ENCODE assay signal across 35 cellular contexts in the genomic region with DNA sequence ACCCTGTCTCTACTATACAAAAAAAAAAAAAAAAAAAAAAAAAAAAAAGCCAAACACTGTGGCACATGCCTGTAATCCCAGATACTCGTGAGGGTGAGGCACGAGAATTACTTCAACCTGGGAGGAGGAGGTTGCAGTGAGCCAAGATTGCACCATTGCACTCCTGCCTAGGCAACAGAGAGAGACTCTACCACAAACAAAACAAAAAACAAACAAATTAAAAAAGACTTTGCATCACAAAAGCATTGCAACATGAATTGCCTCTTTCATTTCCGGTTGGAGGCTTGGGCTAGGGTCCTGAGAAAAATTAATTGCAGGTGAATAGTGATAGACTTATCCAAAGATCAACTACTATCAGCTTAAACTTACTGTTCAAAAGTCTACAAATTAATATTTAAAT.
"Had no signal": no experiment of that assay in that cellular context is flagged by ENCODE, and none has a peak within 500 bp of the region (broad histone marks: within the 10 kb centered on the region; RNA-seq: fewer than 3 reads in every experiment).

No MANE protein-coding gene starts in this region.

- H3K36me3 ChIP-seq: adrenal gland, brain microvascular endothelial cell, breast epithelium had no signal

- ATAC-seq: activated CD8-positive, alpha-beta T cell treated with anti-CD3 and anti-CD28 coated beads for 36 hours; activated naive CD4-positive, alpha-beta T cell treated with anti-CD3 and anti-CD28 coated beads, Interleukin-2, amount 50 U/mL, for 72 hours; activated T-cell treated with anti-CD3 and anti-CD28 coated beads, Interleukin-2, amount 50 U/mL, for 4 hours; activated T-cell treated with anti-CD3 and anti-CD28 coated beads, Interleukin-2, amount 50 U/mL, for 72 hours; activated T-helper 17 cell treated with anti-CD3 and anti-CD28 coated beads, Interleukin-2, amount 50 U/mL, for 72 hours; body of pancreas had no signal

- H3K27me3 Mint-ChIP-seq: activated B cell treated with CpG ODN at 0.5 μM for 24 hours; activated CD4-positive, alpha-beta memory T cell treated with anti-CD3 and anti-CD28 coated beads for 36 hours; activated CD4-positive, alpha-beta T cell treated with anti-CD3 and anti-CD28 coated beads, Interleukin-2, amount 10 ng/mL, durations not matched to agents 24 days and 14 days; activated CD8-positive, alpha-beta T cell treated with anti-CD3 and anti-CD28 coated beads for 36 hours; activated naive CD8-positive, alpha-beta T cell treated with anti-CD3 and anti-CD28 coated beads for 36 hours; activated T-helper 17 cell treated with anti-CD3 and anti-CD28 coated beads, Interleukin-2, amount 50 U/mL, for 72 hours had no signal

- H3K4me1 Mint-ChIP-seq: activated B cell treated with CpG ODN at 0.5 μM for 24 hours; activated CD4-positive, alpha-beta T cell treated with anti-CD3 and anti-CD28 coated beads, Interleukin-2, amount 10 ng/mL, durations not matched to agents 24 days and 14 days; activated T-helper 17 cell treated with anti-CD3 and anti-CD28 coated beads, Interleukin-2, amount 50 U/mL, for 72 hours had no signal

- H3K27ac ChIP-seq: adrenal gland, body of pancreas, brain microvascular endothelial cell, breast epithelium, VCaP had no signal

- H3K27ac Mint-ChIP-seq: activated B cell treated with CpG ODN at 0.5 μM for 24 hours; activated CD4-positive, alpha-beta memory T cell treated with anti-CD3 and anti-CD28 coated beads for 36 hours; activated CD4-positive, alpha-beta T cell treated with anti-CD3 and anti-CD28 coated beads, Interleukin-2, amount 10 ng/mL, durations not matched to agents 24 days and 14 days; activated CD8-positive, alpha-beta T cell treated with anti-CD3 and anti-CD28 coated beads for 36 hours; activated naive CD4-positive, alpha-beta T cell treated with anti-CD3 and anti-CD28 coated beads for 36 hours; activated naive CD8-positive, alpha-beta T cell treated with anti-CD3 and anti-CD28 coated beads for 36 hours; activated T-cell treated with anti-CD3 and anti-CD28 coated beads, Interleukin-2, amount 50 U/mL, for 72 hours; activated T-helper 1 cell treated with anti-CD3 and anti-CD28 coated beads, Interleukin-12 subunit alpha, Interleukin-12 subunit beta, Interleukin-2, Interleukin-4 antibody, amounts not matched to agents 30 ng/mL and 10 ng/mL and 1 ng/mL, durations not matched to agents 14 hours and 24 hours and 36 hours; activated T-helper 17 cell treated with anti-CD3 and anti-CD28 coated beads, Interleukin-2, amount 50 U/mL, for 72 hours; T-helper 1 cell treated with Interleukin-12 subunit alpha and Interleukin-12 subunit beta and Interleukin-4 antibody, amounts not matched to agents 30 μg/mL and 1 μg/mL, for 36 hours; T-helper 2 cell treated with Interferon-gamma antibody and Interleukin-4, amounts not matched to agents 5 μg/mL and 100 μg/mL, for 36 hours had no signal

- H3K27me3 ChIP-seq: adrenal gland, body of pancreas, brain microvascular endothelial cell, breast epithelium had no signal

- H3K4me3 Mint-ChIP-seq: activated B cell treated with CpG ODN at 0.5 μM for 24 hours; activated CD4-positive, alpha-beta memory T cell treated with anti-CD3 and anti-CD28 coated beads for 36 hours; activated CD4-positive, alpha-beta T cell treated with anti-CD3 and anti-CD28 coated beads, Interleukin-2, amount 10 ng/mL, durations not matched to agents 24 days and 14 days; activated CD8-positive, alpha-beta T cell treated with anti-CD3 and anti-CD28 coated beads for 36 hours; activated naive CD4-positive, alpha-beta T cell treated with anti-CD3 and anti-CD28 coated beads for 36 hours; activated naive CD8-positive, alpha-beta T cell treated with anti-CD3 and anti-CD28 coated beads for 36 hours; activated T-cell treated with anti-CD3 and anti-CD28 coated beads, Interleukin-2, amount 50 U/mL, for 4 hours; activated T-cell treated with anti-CD3 and anti-CD28 coated beads, Interleukin-2, amount 50 U/mL, for 72 hours; activated T-helper 1 cell treated with anti-CD3 and anti-CD28 coated beads, Interleukin-12 subunit alpha, Interleukin-12 subunit beta, Interleukin-2, Interleukin-4 antibody, amounts not matched to agents 30 ng/mL and 10 ng/mL and 1 ng/mL, durations not matched to agents 14 hours and 24 hours and 36 hours; activated T-helper 17 cell treated with anti-CD3 and anti-CD28 coated beads, Interleukin-2, amount 50 U/mL, for 72 hours; T-helper 1 cell treated with Interleukin-12 subunit alpha and Interleukin-12 subunit beta and Interleukin-4 antibody, amounts not matched to agents 30 μg/mL and 1 μg/mL, for 36 hours; T-helper 2 cell treated with Interferon-gamma antibody and Interleukin-4, amounts not matched to agents 5 μg/mL and 100 μg/mL, for 36 hours had no signal

- H3K9me3 Mint-ChIP-seq: activated B cell treated with CpG ODN at 0.5 μM for 24 hours; activated CD4-positive, alpha-beta memory T cell treated with anti-CD3 and anti-CD28 coated beads for 36 hours; activated CD4-positive, alpha-beta T cell treated with anti-CD3 and anti-CD28 coated beads, Interleukin-2, amount 10 ng/mL, durations not matched to agents 24 days and 14 days; activated CD8-positive, alpha-beta T cell treated with anti-CD3 and anti-CD28 coated beads for 36 hours; activated naive CD4-positive, alpha-beta T cell treated with anti-CD3 and anti-CD28 coated beads for 36 hours; activated naive CD4-positive, alpha-beta T cell treated with anti-CD3 and anti-CD28 coated beads, Interleukin-2, amount 50 U/mL, for 72 hours; activated naive CD8-positive, alpha-beta T cell treated with anti-CD3 and anti-CD28 coated beads for 36 hours; activated T-cell treated with anti-CD3 and anti-CD28 coated beads, Interleukin-2, amount 50 U/mL, for 4 hours; activated T-cell treated with anti-CD3 and anti-CD28 coated beads, Interleukin-2, amount 50 U/mL, for 72 hours; activated T-helper 1 cell treated with anti-CD3 and anti-CD28 coated beads, Interleukin-12 subunit alpha, Interleukin-12 subunit beta, Interleukin-2, Interleukin-4 antibody, amounts not matched to agents 30 ng/mL and 10 ng/mL and 1 ng/mL, durations not matched to agents 14 hours and 24 hours and 36 hours; activated T-helper 17 cell treated with anti-CD3 and anti-CD28 coated beads, Interleukin-2, amount 50 U/mL, for 72 hours; T-helper 1 cell treated with Interleukin-12 subunit alpha and Interleukin-12 subunit beta and Interleukin-4 antibody, amounts not matched to agents 30 μg/mL and 1 μg/mL, for 36 hours; T-helper 2 cell treated with Interferon-gamma antibody and Interleukin-4, amounts not matched to agents 5 μg/mL and 100 μg/mL, for 36 hours had no signal

- H3K4me1 ChIP-seq: adrenal gland, body of pancreas, breast epithelium had no signal

- H3K4me3 ChIP-seq: adrenal gland, body of pancreas, breast epithelium had no signal

- H3K9me3 ChIP-seq: adrenal gland, body of pancreas, breast epithelium had no signal

- DNase-seq: activated B cell treated with CpG ODN at 0.5 μM for 24 hours; activated CD4-positive, alpha-beta memory T cell treated with anti-CD3 and anti-CD28 coated beads for 36 hours; activated CD4-positive, alpha-beta T cell treated with anti-CD3 and anti-CD28 coated beads for 4 hours; activated CD4-positive, alpha-beta T cell treated with anti-CD3 and anti-CD28 coated beads, Interleukin-2, amount 10 ng/mL, durations not matched to agents 24 days and 14 days; activated CD4-positive, alpha-beta T cell treated with anti-CD3 and anti-CD28 coated beads, Interleukin-2, amount 50 U/mL, for 1 hour; activated CD4-positive, alpha-beta T cell treated with anti-CD3 and anti-CD28 coated beads, Interleukin-2, amount 50 U/mL, for 4 hours; activated CD4-positive, CD25-positive, alpha-beta regulatory T cell treated with anti-CD3 and anti-CD28 coated beads, Interleukin-2, amount 50 U/mL, for 72 hours; activated CD8-positive, alpha-beta memory T cell treated with anti-CD3 and anti-CD28 coated beads, Interleukin-2, amount 50 U/mL, for 4 hours; activated CD8-positive, alpha-beta T cell treated with anti-CD3 and anti-CD28 coated beads for 36 hours; activated effector memory CD4-positive, alpha-beta T cell treated with anti-CD3 and anti-CD28 coated beads, Interleukin-2, amount 50 U/mL, for 16 hours; activated gamma-delta T cell treated with Interleukin-2 at 50 U/mL for 16 hours; activated naive CD4-positive, alpha-beta T cell; activated naive CD4-positive, alpha-beta T cell treated with anti-CD3 and anti-CD28 coated beads for 36 hours; activated naive CD4-positive, alpha-beta T cell treated with anti-CD3 and anti-CD28 coated beads, Interleukin-2, amount 50 U/mL, for 16 hours; activated naive CD8-positive, alpha-beta T cell treated with anti-CD3 and anti-CD28 coated beads for 36 hours; activated T-cell treated with anti-CD3 and anti-CD28 coated beads for 4 hours; activated T-cell treated with anti-CD3 and anti-CD28 coated beads, Interleukin-2, amount 50 U/mL, for 1 hour; activated T-cell treated with anti-CD3 and anti-CD28 coated beads, Interleukin-2, amount 50 U/mL, for 4 hours; activated T-cell treated with anti-CD3 and anti-CD28 coated beads, Interleukin-2, amount 50 U/mL, for 72 hours; adrenal gland; amniotic stem cell; aorta; body of pancreas; brain microvascular endothelial cell; central memory CD4-positive, alpha-beta T cell; T-helper 1 cell; T-helper 2 cell; T-helper 9 cell had no signal
